1 cellular context compared by ENCODE assay signal in the genomic region with DNA sequence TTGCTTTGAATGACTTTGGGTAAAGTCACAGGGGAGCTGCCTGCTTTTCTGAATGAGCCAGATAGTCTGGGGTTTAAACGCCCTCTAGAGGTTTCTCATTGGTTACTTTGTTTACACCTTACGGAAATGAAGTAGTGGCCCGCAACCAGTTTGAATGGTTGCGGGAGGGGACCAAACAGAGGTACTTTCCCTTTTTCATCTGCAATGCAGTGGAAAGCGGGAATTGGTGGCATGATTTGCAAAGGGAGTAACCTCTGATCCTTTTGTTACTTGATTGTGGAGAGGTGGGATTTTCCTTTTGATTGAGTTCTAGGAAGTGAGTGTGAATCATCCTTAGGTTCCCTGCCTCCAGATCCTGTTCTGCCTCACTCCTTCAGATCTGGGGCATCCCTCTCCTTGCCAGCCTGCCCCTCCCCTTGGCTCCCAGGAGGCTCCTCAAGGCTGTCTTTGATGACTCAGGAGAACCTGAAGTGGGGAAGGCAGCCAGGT.
TF ChIP-seq lines count a peak whose summit lies in the region.

No MANE protein-coding gene starts in this region.

TF ChIP-seq in GM23338, 12 proteins besides CTCF, POLR2A, EP300 and RAD21 (continued from another document):
- TF ChIP-seq, protein P1, sequence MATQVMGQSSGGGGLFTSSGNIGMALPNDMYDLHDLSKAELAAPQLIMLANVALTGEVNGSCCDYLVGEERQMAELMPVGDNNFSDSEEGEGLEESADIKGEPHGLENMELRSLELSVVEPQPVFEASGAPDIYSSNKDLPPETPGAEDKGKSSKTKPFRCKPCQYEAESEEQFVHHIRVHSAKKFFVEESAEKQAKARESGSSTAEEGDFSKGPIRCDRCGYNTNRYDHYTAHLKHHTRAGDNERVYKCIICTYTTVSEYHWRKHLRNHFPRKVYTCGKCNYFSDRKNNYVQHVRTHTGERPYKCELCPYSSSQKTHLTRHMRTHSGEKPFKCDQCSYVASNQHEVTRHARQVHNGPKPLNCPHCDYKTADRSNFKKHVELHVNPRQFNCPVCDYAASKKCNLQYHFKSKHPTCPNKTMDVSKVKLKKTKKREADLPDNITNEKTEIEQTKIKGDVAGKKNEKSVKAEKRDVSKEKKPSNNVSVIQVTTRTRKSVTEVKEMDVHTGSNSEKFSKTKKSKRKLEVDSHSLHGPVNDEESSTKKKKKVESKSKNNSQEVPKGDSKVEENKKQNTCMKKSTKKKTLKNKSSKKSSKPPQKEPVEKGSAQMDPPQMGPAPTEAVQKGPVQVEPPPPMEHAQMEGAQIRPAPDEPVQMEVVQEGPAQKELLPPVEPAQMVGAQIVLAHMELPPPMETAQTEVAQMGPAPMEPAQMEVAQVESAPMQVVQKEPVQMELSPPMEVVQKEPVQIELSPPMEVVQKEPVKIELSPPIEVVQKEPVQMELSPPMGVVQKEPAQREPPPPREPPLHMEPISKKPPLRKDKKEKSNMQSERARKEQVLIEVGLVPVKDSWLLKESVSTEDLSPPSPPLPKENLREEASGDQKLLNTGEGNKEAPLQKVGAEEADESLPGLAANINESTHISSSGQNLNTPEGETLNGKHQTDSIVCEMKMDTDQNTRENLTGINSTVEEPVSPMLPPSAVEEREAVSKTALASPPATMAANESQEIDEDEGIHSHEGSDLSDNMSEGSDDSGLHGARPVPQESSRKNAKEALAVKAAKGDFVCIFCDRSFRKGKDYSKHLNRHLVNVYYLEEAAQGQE (IDR thresholded peaks at IDR 0.05; ENCODE audit: unreplicated experiment): no peak
- no peak for TF ChIP-seq JUNB (IDR thresholded peaks at IDR 0.05; ENCODE audit: unreplicated experiment)
- TF ChIP-seq EZH2 (IDR thresholded peaks at IDR 0.05; ENCODE audit: low read depth, unreplicated experiment): no peak
- no peak for TF ChIP-seq POLR2AphosphoS5 (IDR thresholded peaks at IDR 0.05; ENCODE audit: low read depth)
